In genomic region chr9:99822096-99822595, GRCh38 we compare ENCODE assay signal across 8 cellular contexts.
DNase-seq lines count a peak whose midpoint lies in the region; ATAC-seq, FAIRE-seq and TF ChIP-seq lines count a peak whose summit lies in the region.

No MANE protein-coding gene starts in this region.

- H3K27ac Mint-ChIP-seq in dendritic cell treated with granulocyte-macrophage colony-stimulating factor and Interleukin-4, amounts not matched to agents 40 ng/mL and 50 ng/mL, for 4 days: peak overlapping the region; percentile 87

- H3K27ac ChIP-seq in muscle layer of colon (ENCODE audit: low read depth, low read length): peak overlapping the region; percentile 99

- H3K27me3 Mint-ChIP-seq in dendritic cell treated with granulocyte-macrophage colony-stimulating factor and Interleukin-4, amounts not matched to agents 40 ng/mL and 50 ng/mL, for 4 days: peaks cover 55% of the 10 kb centered on the region

- intact Hi-C loops in dendritic cell treated with granulocyte-macrophage colony-stimulating factor and Interleukin-4, amounts not matched to agents 40 ng/mL and 50 ng/mL, for 4 days (cut with micrococcal nuclease): loop anchor here (5.0 to 10.0 kb wide), 3 partner anchors 225 to 640 kb away; no protein-coding TSS in a partner anchor

- H3K9ac ChIP-seq in muscle layer of colon (ENCODE audit: low read length): peak overlapping the region; percentile 98

- H3K9me3 ChIP-seq in muscle layer of colon (ENCODE audit: low read length): no peaks in the 10 kb centered on the region

- H3K27me3 ChIP-seq in muscle layer of colon (ENCODE audit: control insufficient read depth in 1 of 2, insufficient read depth in 2 of 2, low read length in 2 of 2): peaks cover 9 to 18% of the 10 kb centered on the region in 2 donors

- in situ Hi-C loops in GM13976 (cut with MboI; ENCODE audit: low sequenced_read_pairs, unreplicated experiment): loop anchor here (25.0 kb wide), 2 partner anchors 390 to 635 kb away; no protein-coding TSS in a partner anchor

- TF ChIP-seq CTCF in GM12864 (IDR thresholded peaks at IDR 0.05; ENCODE audit: low read depth, low read length, missing control alignments): no peak
- TF ChIP-seq CTCF in NB4 (IDR thresholded peaks at IDR 0.05; ENCODE audit: low read depth, low read length): no peak
- no peak for TF ChIP-seq CTCF in GM13976 (IDR thresholded peaks at IDR 0.05; ENCODE audit: borderline replicate concordance, control extremely low read depth, extremely low read depth, insufficient read depth, missing control alignments)

- no peak for FAIRE-seq in urothelium cell line (lab: Jason Lieb, UNC)

- H3K36me3 Mint-ChIP-seq in dendritic cell treated with granulocyte-macrophage colony-stimulating factor and Interleukin-4, amounts not matched to agents 40 ng/mL and 50 ng/mL, for 4 days (ENCODE audit: low read depth): peaks cover 16% of the 10 kb centered on the region

- DNase-seq in GM12864 (ENCODE audit: low read depth): no peak
- peak; percentile 59 for DNase-seq in NB4 (ENCODE audit: low read depth)
- no peak for DNase-seq in urothelium cell line (ENCODE audit: low spot score)
- DNase-seq in GM13976 (ENCODE audit: low spot score): no peak
- no peak for DNase-seq in dedifferentiated amniotic fluid mesenchymal stem cell (ENCODE audit: extremely low spot score)

- ATAC-seq in HG02571 (IDR thresholded peaks at IDR 0.05; ENCODE audit: unreplicated experiment): no peak

- H3K9me3 Mint-ChIP-seq in dendritic cell treated with granulocyte-macrophage colony-stimulating factor and Interleukin-4, amounts not matched to agents 40 ng/mL and 50 ng/mL, for 4 days: no peaks in the 10 kb centered on the region

- peaks cover 54% of the 10 kb centered on the region for H3K4me1 Mint-ChIP-seq in dendritic cell treated with granulocyte-macrophage colony-stimulating factor and Interleukin-4, amounts not matched to agents 40 ng/mL and 50 ng/mL, for 4 days (ENCODE audit: low read depth)

- H3K4me3 Mint-ChIP-seq in dendritic cell treated with granulocyte-macrophage colony-stimulating factor and Interleukin-4, amounts not matched to agents 40 ng/mL and 50 ng/mL, for 4 days: peak overlapping the region; percentile 92

- peak overlapping the region; percentile 91 for H3K4me3 ChIP-seq in GM12864 (ENCODE audit: low read depth, low read length)
- H3K4me3 ChIP-seq in NB4 (ENCODE audit: low read depth, low read length): peak overlapping the region; percentile 73
- peak overlapping the region; percentile 92 to 95 for H3K4me3 ChIP-seq in muscle layer of colon (ENCODE audit: low read depth in 1 of 2, low read length in 2 of 2)

- TF ChIP-seq POLR2A in NB4 (IDR thresholded peaks at IDR 0.05; ENCODE audit: extremely low read depth, insufficient read length): no peak

- H3K36me3 ChIP-seq in muscle layer of colon (ENCODE audit: insufficient read depth, low read length): no peaks in the 10 kb centered on the region

- peaks cover 15% of the 10 kb centered on the region for H3K4me1 ChIP-seq in muscle layer of colon (ENCODE audit: insufficient read depth, low read length)
